ENCODE assay signal across 15 cellular contexts in genomic region chr3:13626915-13627460, GRCh38.
A peak's percentile ranks its signal among the peaks of the same experiment; 100 is the strongest.
DNase-seq lines count a peak whose midpoint lies in the region; ATAC-seq and TF ChIP-seq lines count a peak whose summit lies in the region.
"Had no signal": no experiment of that assay in that cellular context is flagged by ENCODE, and none has a peak within 500 bp of the region (broad histone marks: within the 10 kb centered on the region; RNA-seq: fewer than 3 reads in every experiment).

No MANE protein-coding gene starts in this region.

- H3K27ac Mint-ChIP-seq in MCF 10A (ENCODE audit: low read depth, unreplicated experiment) (peak overlapping the region; percentile 50), chondrocyte (ENCODE audit: unreplicated experiment) (no peak overlapping the region)
- no peak overlapping the region for H3K27ac Mint-ChIP-seq in activated T-helper 2 cell treated with anti-CD3 and anti-CD28 coated beads, Interferon-gamma antibody, Interleukin-2, Interleukin-4, amounts not matched to agents 10 μg/mL and 5 μg/mL and 100 μg/mL, durations not matched to agents 14 hours and 24 hours and 36 hours
- H3K27ac Mint-ChIP-seq: CD14-positive monocyte; CD8-positive, alpha-beta T cell; GM23338 had no signal

- DNase-seq in MCF 10A (ENCODE audit: unreplicated experiment) (no peak), breast epithelium (ENCODE audit: low spot score in 2 of 2) (no peak), chondrocyte (ENCODE audit: low spot score) (peak; percentile 63), lower lobe of right lung (peak; percentile 20), NCI-H82 (lab: John Stamatoyannopoulos, UW) (no peak)
- DNase-seq in activated T-helper 2 cell treated with anti-CD3 and anti-CD28 coated beads, Interferon-gamma antibody, Interleukin-2, Interleukin-4, amounts not matched to agents 10 μg/mL and 5 μg/mL and 100 μg/mL, durations not matched to agents 14 hours and 24 hours and 36 hours (ENCODE audit: low spot score) = no peak
- DNase-seq in activated naive CD4-positive, alpha-beta T cell treated with Interleukin-2 at 50 U/mL for 16 hours = no peak
- DNase-seq: Caco-2; CD8-positive, alpha-beta T cell; DND-41; GDM1; H9 had no signal

- H3K4me3 ChIP-seq in breast epithelium (no peak overlapping the region), lower lobe of right lung (no peak overlapping the region)
- H3K4me3 ChIP-seq: GM23338 had no signal

- H3K9me3 ChIP-seq in breast epithelium = no peaks in the 10 kb centered on the region
- no peaks in the 10 kb centered on the region for H3K9me3 ChIP-seq in lower lobe of right lung
- H3K9me3 ChIP-seq: Caco-2 had no signal

- H3K36me3 ChIP-seq in breast epithelium = no peaks in the 10 kb centered on the region
- no peaks in the 10 kb centered on the region for H3K36me3 ChIP-seq in lower lobe of right lung

- H3K9me3 Mint-ChIP-seq in MCF 10A (ENCODE audit: unreplicated experiment) (no peaks in the 10 kb centered on the region), chondrocyte (ENCODE audit: low read depth) (no peaks in the 10 kb centered on the region)
- H3K9me3 Mint-ChIP-seq in activated T-helper 2 cell treated with anti-CD3 and anti-CD28 coated beads, Interferon-gamma antibody, Interleukin-2, Interleukin-4, amounts not matched to agents 10 μg/mL and 5 μg/mL and 100 μg/mL, durations not matched to agents 14 hours and 24 hours and 36 hours = no peaks in the 10 kb centered on the region
- H3K9me3 Mint-ChIP-seq: CD14-positive monocyte; CD8-positive, alpha-beta T cell; GM23338; H9 had no signal

- H3K36me3 Mint-ChIP-seq in MCF 10A (ENCODE audit: insufficient read depth, unreplicated experiment) = no peaks in the 10 kb centered on the region
- H3K36me3 Mint-ChIP-seq in chondrocyte (ENCODE audit: low read depth) = peaks cover 37% of the 10 kb centered on the region
- H3K36me3 Mint-ChIP-seq in activated T-helper 2 cell treated with anti-CD3 and anti-CD28 coated beads, Interferon-gamma antibody, Interleukin-2, Interleukin-4, amounts not matched to agents 10 μg/mL and 5 μg/mL and 100 μg/mL, durations not matched to agents 14 hours and 24 hours and 36 hours (ENCODE audit: low read depth) = no peaks in the 10 kb centered on the region
- H3K36me3 Mint-ChIP-seq: CD14-positive monocyte had no signal

- H3K27me3 Mint-ChIP-seq in MCF 10A (ENCODE audit: insufficient read depth, unreplicated experiment) = no peaks in the 10 kb centered on the region
- no peaks in the 10 kb centered on the region for H3K27me3 Mint-ChIP-seq in chondrocyte (ENCODE audit: low read depth)
- no peaks in the 10 kb centered on the region for H3K27me3 Mint-ChIP-seq in activated T-helper 2 cell treated with anti-CD3 and anti-CD28 coated beads, Interferon-gamma antibody, Interleukin-2, Interleukin-4, amounts not matched to agents 10 μg/mL and 5 μg/mL and 100 μg/mL, durations not matched to agents 14 hours and 24 hours and 36 hours (ENCODE audit: low read depth)

- H3K4me1 ChIP-seq in breast epithelium (no peaks in the 10 kb centered on the region), lower lobe of right lung (no peaks in the 10 kb centered on the region)

- no TSS peak for BruUV-seq in MCF 10A (replicated peaks; lab: Mats Ljungman, UMichigan)

- H3K4me1 Mint-ChIP-seq in MCF 10A (ENCODE audit: insufficient read depth, unreplicated experiment) (peaks cover 6% of the 10 kb centered on the region), chondrocyte (ENCODE audit: low read depth) (peaks cover 15% of the 10 kb centered on the region)
- no peaks in the 10 kb centered on the region for H3K4me1 Mint-ChIP-seq in activated T-helper 2 cell treated with anti-CD3 and anti-CD28 coated beads, Interferon-gamma antibody, Interleukin-2, Interleukin-4, amounts not matched to agents 10 μg/mL and 5 μg/mL and 100 μg/mL, durations not matched to agents 14 hours and 24 hours and 36 hours (ENCODE audit: low read depth)
- H3K4me1 Mint-ChIP-seq: CD14-positive monocyte, H9 had no signal

- intact Hi-C loops in MCF 10A (cut with micrococcal nuclease) (no loop called here), breast epithelium (cut with DNase I; ENCODE audit: low total_unique reads) (no loop called here), lower lobe of right lung (cut with DNase I) (no loop called here)
- intact Hi-C loops in activated T-helper 2 cell treated with anti-CD3 and anti-CD28 coated beads, Interferon-gamma antibody, Interleukin-2, Interleukin-4, amounts not matched to agents 10 μg/mL and 5 μg/mL and 100 μg/mL, durations not matched to agents 14 hours and 24 hours and 36 hours (cut with micrococcal nuclease) = no loop called here

- H3K4me3 Mint-ChIP-seq in MCF 10A (ENCODE audit: unreplicated experiment) (no peak overlapping the region), chondrocyte (ENCODE audit: unreplicated experiment) (no peak overlapping the region)
- H3K4me3 Mint-ChIP-seq in activated T-helper 2 cell treated with anti-CD3 and anti-CD28 coated beads, Interferon-gamma antibody, Interleukin-2, Interleukin-4, amounts not matched to agents 10 μg/mL and 5 μg/mL and 100 μg/mL, durations not matched to agents 14 hours and 24 hours and 36 hours (ENCODE audit: low read depth) = no peak overlapping the region
- H3K4me3 Mint-ChIP-seq: CD14-positive monocyte; CD8-positive, alpha-beta T cell; GM23338; H9 had no signal

- H3K27me3 ChIP-seq in breast epithelium (no peaks in the 10 kb centered on the region), lower lobe of right lung (ENCODE audit: low read depth) (no peaks in the 10 kb centered on the region)

- POLR2A ChIA-PET in MCF 10A (lab: Yijun Ruan, JAX) = no interaction called here

- CTCF ChIA-PET in MCF 10A (lab: Yijun Ruan, JAX) = interaction anchor here (0.6 kb wide), 2 partner anchors 528 to 558 kb away, joined by 3 read pairs; no protein-coding TSS in a partner anchor

- no peak overlapping the region for H3K27ac ChIP-seq in breast epithelium
- no peak overlapping the region for H3K27ac ChIP-seq in lower lobe of right lung
- H3K27ac ChIP-seq: 22Rv1 had no signal

- no peak for ATAC-seq in lower lobe of right lung
- ATAC-seq: CD8-positive, alpha-beta T cell had no signal

- no peak for TF ChIP-seq POLR2A in breast epithelium (IDR thresholded peaks at IDR 0.05)

- TF ChIP-seq CTCF in MCF 10A (IDR thresholded peaks at IDR 0.05; ENCODE audit: unreplicated experiment) (no peak), breast epithelium (IDR thresholded peaks at IDR 0.05) (no peak), chondrocyte (IDR thresholded peaks at IDR 0.05) (no peak), lower lobe of right lung (IDR thresholded peaks at IDR 0.05) (no peak)

Comparison
In these comparisons a context has a peak if more than half of its experiments do, and no peak if none do; other contexts are left out.
1. DNase-seq: peak in chondrocyte (single experiment) and lower lobe of right lung (single experiment); none in MCF 10A (single experiment), breast epithelium (0 of 2), NCI-H82 (single experiment), activated T-helper 2 cell treated with anti-CD3 and anti-CD28 coated beads, Interferon-gamma antibody, Interleukin-2, Interleukin-4, amounts not matched to agents 10 μg/mL and 5 μg/mL and 100 μg/mL, durations not matched to agents 14 hours and 24 hours and 36 hours (single experiment) and activated naive CD4-positive, alpha-beta T cell treated with Interleukin-2 at 50 U/mL for 16 hours (single experiment).